Comparison of ENCODE assay signal across 8 cellular contexts in the genomic region with DNA sequence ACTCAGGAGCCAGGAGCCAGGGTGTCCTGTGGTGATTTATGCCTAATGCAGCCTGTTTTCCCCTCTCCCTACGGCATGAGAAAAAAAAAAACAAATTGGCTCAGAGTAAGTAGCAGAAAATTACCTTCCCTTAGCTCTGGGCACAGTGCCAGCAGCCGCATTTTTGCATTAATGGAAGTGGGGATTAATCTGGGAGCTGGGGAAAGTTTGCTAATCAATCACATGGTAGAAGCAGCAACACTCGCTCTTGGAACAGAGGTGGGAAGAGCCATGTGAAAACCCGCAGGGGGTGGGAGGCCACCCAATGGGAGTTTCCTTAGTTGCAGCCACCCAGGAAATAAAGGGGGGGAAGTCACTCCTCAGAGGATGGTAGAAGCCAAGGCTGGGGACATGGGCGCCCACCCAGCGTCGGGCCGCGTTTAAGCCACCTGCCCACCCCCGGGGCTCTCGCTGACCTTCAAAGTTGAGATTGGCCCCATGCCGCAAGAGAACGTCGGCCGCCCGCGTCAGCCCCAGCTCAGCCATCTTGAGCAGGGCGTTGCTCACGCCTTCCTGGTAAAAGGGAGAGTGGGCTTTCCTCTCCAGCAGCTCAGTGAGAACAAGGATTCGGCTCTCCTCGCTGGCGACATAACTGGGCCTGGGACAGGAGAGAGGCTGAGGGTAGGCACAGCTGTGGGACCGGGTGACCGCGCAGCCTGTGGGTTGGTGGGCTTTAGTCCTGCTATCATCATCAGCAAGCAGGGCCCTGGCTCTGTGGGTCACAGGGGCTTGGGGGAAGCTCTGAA. TPM values are rescaled to one million over a fixed set of nuclear protein-coding genes. Genes with fewer than 3 reads are reported as not detected.
DNase-seq lines count a peak whose midpoint lies in the region; ATAC-seq and TF ChIP-seq lines count a peak whose summit lies in the region.

No MANE protein-coding gene starts in this region.

- H3K27me3 ChIP-seq in ascending aorta, result no peaks in the 10 kb centered on the region
- no peaks in the 10 kb centered on the region for H3K27me3 ChIP-seq in mesenchymal stem cell (ENCODE audit: control insufficient read depth in 1 of 2, insufficient read depth in 1 of 2, low read length in 2 of 2)

- H3K27ac ChIP-seq in ascending aorta, result no peak overlapping the region
- no peak overlapping the region for H3K27ac ChIP-seq in mesenchymal stem cell (ENCODE audit: low read length, poor library complexity, severe bottlenecking)

- no peak for TF ChIP-seq CTCF in ascending aorta (IDR thresholded peaks at IDR 0.05)

- no peak overlapping the region for H3K14ac ChIP-seq in mesenchymal stem cell (ENCODE audit: low read length in 2 of 2)

- 92% methylated on average over 24 of the region's 25 CpGs for WGBS in mesenchymal stem cell

- peak; percentile 27 for DNase-seq in COLO829 (ENCODE audit: low spot score)
- DNase-seq in NCI-H1105 treated with DMSO at 0.1 percent for 48 hours (lab: John Stamatoyannopoulos, UW), result peak; percentile 93
- peak in 1 of 2 donors; percentile 63 for DNase-seq in ascending aorta (ENCODE audit: low spot score in 2 of 2)
- DNase-seq in mesenchymal stem cell, result peak; percentile 37
- no peak for DNase-seq in KG1 (lab: John Stamatoyannopoulos, UW)
- DNase-seq in SIG-M5 treated with dmso at 0.1 percent for 504 hours (lab: John Stamatoyannopoulos, UW; ENCODE audit: unreplicated experiment), result no peak
- DNase-seq in activated CD8-positive, alpha-beta memory T cell treated with anti-CD3 and anti-CD28 coated beads, Interleukin-2, amount 50 U/mL, for 48 hours, result no peak

- H3K4me2 ChIP-seq in mesenchymal stem cell (ENCODE audit: low read length, poor library complexity, severe bottlenecking), result peak overlapping the region; percentile 58

- H3K4me3 ChIP-seq in ascending aorta (peak overlapping the region; percentile 52 to 85), mesenchymal stem cell (ENCODE audit: insufficient read depth in 1 of 2, low read depth in 1 of 2, low read length in 2 of 2) (peak overlapping the region; percentile 32 to 82)

- peaks cover 34% of the 10 kb centered on the region for H3K79me1 ChIP-seq in mesenchymal stem cell (replicated peaks; ENCODE audit: low read length, poor library complexity, severe bottlenecking)

- intact Hi-C loops in ascending aorta (cut with DNase I), result no loop called here

- no peak overlapping the region for H2AFZ ChIP-seq in mesenchymal stem cell (ENCODE audit: low read depth, low read length)

- no peaks in the 10 kb centered on the region for H3K9me3 ChIP-seq in ascending aorta
- H3K9me3 ChIP-seq in mesenchymal stem cell (ENCODE audit: control insufficient read depth, low read length), result no peaks in the 10 kb centered on the region

- ATAC-seq in HG02678 (IDR thresholded peaks at IDR 0.05; ENCODE audit: unreplicated experiment), result no peak

- H3K36me3 ChIP-seq in ascending aorta (peaks cover 39% of the 10 kb centered on the region in 2 donors), mesenchymal stem cell (ENCODE audit: control insufficient read depth in 1 of 2, insufficient read depth in 2 of 2, low read depth in 1 of 2, low read length in 2 of 2) (peaks cover 36 to 43% of the 10 kb centered on the region in 2 experiments)

- no peak overlapping the region for H4K91ac ChIP-seq in mesenchymal stem cell (ENCODE audit: low read length)

- H2BK120ac ChIP-seq in mesenchymal stem cell (ENCODE audit: low read depth, low read length), result no peak overlapping the region

- no peak overlapping the region for H3K23ac ChIP-seq in mesenchymal stem cell (ENCODE audit: low read length in 2 of 2)

- H3K4me1 ChIP-seq in ascending aorta (peaks cover 13 to 23% of the 10 kb centered on the region in 2 donors), mesenchymal stem cell (ENCODE audit: control insufficient read depth, insufficient read depth, low read depth, low read length) (peaks cover 22% of the 10 kb centered on the region)

- peak overlapping the region; percentile 92 for H3K9ac ChIP-seq in mesenchymal stem cell (ENCODE audit: low read length)

- no peak overlapping the region for H3K4ac ChIP-seq in mesenchymal stem cell (ENCODE audit: low read depth in 1 of 2, low read length in 2 of 2)

- H4K8ac ChIP-seq in mesenchymal stem cell (ENCODE audit: low read length), result no peak overlapping the region

- H2BK15ac ChIP-seq in mesenchymal stem cell (ENCODE audit: low read depth, poor library complexity, severe bottlenecking), result no peak overlapping the region

- no peak overlapping the region for H3K18ac ChIP-seq in mesenchymal stem cell (ENCODE audit: low read depth in 1 of 2, low read length in 2 of 2)

- peak overlapping the region in 1 of 2 experiments; percentile 10 for H2BK12ac ChIP-seq in mesenchymal stem cell (ENCODE audit: low read length in 2 of 2)

- H2AK5ac ChIP-seq in mesenchymal stem cell (ENCODE audit: low read length, severe bottlenecking), result no peak overlapping the region

- no peak overlapping the region for H2BK5ac ChIP-seq in mesenchymal stem cell (ENCODE audit: low read depth, low read length, poor library complexity, severe bottlenecking)

RNA-seq across cellular contexts. Expression of gene ASB6, which starts 1.7 kb away (rescaled TPM):
- total RNA-seq in ascending aorta, result 29.7 TPM
- polyA plus RNA-seq in mesenchymal stem cell (2013, experiment 1 of 2), result 11.6 TPM
- 11.6 TPM for polyA plus RNA-seq in mesenchymal stem cell (2013, experiment 2 of 2)

RNA-seq across cellular contexts. Expression of gene NTMT1, which starts 14.3 kb away (rescaled TPM):
- 6.9 TPM for total RNA-seq in ascending aorta
- polyA plus RNA-seq in mesenchymal stem cell (2013, experiment 1 of 2), result 38.5 TPM
- polyA plus RNA-seq in mesenchymal stem cell (2013, experiment 2 of 2), result 39.6 TPM

RNA-seq across cellular contexts. Expression of gene C9orf50, which starts 19.4 kb away (rescaled TPM):
- not detected for total RNA-seq in ascending aorta
- 0.03 TPM for polyA plus RNA-seq in mesenchymal stem cell (2013, experiment 1 of 2)
- 0.04 TPM for polyA plus RNA-seq in mesenchymal stem cell (2013, experiment 2 of 2)

RNA-seq across cellular contexts. Expression of gene PRRX2, which starts 25.2 kb away (rescaled TPM):
- total RNA-seq in ascending aorta, result 112 TPM
- 19.5 TPM for polyA plus RNA-seq in mesenchymal stem cell (2013, experiment 1 of 2)
- 20.1 TPM for polyA plus RNA-seq in mesenchymal stem cell (2013, experiment 2 of 2)

Comparison
In these comparisons a context has a peak if more than half of its experiments do, and no peak if none do; other contexts are left out.
1. DNase-seq: peak in COLO829 (single experiment), NCI-H1105 treated with DMSO at 0.1 percent for 48 hours (single experiment) and mesenchymal stem cell (single experiment); none in KG1 (single experiment), SIG-M5 treated with dmso at 0.1 percent for 504 hours (single experiment) and activated CD8-positive, alpha-beta memory T cell treated with anti-CD3 and anti-CD28 coated beads, Interleukin-2, amount 50 U/mL, for 48 hours (single experiment).